In genomic region chr1:183618202-183618601, GRCh38 we compare ENCODE assay signal across 4 cellular contexts. TPM values are rescaled to one million over a fixed set of nuclear protein-coding genes. Genes with fewer than 3 reads are reported as not detected.
"Had no signal": no experiment of that assay in that cellular context is flagged by ENCODE, and none has a peak within 500 bp of the region (broad histone marks: within the 10 kb centered on the region; RNA-seq: fewer than 3 reads in every experiment).

No MANE protein-coding gene starts in this region.

RNA-seq across cellular contexts. Expression of gene APOBEC4, which starts 34.9 kb away (rescaled TPM):
- total RNA-seq: LHCN-M2, M059J, MCF 10A, NCI-H460 had no signal
